ENCODE assay signal across 17 cellular contexts in the genomic region with DNA sequence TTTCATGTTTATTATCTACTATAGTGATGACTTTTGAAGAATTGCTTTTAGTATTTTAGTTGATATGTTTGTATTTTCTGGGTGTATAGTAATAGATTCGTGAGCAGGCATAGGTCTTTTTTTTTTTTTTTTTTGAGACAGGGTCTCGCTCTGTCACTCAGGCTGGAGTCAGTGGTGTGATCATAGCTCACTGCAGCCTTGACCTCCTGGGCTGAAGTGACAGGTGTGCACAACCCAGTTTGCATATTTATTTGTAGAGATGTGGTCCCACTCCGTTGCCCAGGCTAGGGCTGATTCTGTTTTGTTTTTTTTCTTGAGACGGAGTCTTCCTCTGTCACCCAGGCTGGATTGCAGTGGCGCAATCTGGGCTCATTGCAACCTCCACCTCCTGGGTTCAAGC. TPM values are rescaled to one million over a fixed set of nuclear protein-coding genes. Genes with fewer than 3 reads are reported as not detected.
A peak's percentile ranks its signal among the peaks of the same experiment; 100 is the strongest.
DNase-seq lines count a peak whose midpoint lies in the region; ATAC-seq and TF ChIP-seq lines count a peak whose summit lies in the region.
"Had no signal": no experiment of that assay in that cellular context is flagged by ENCODE, and none has a peak within 500 bp of the region (broad histone marks: within the 10 kb centered on the region; RNA-seq: fewer than 3 reads in every experiment).

No MANE protein-coding gene starts in this region.

- H3K4me3 ChIP-seq in mammary epithelial cell (replicated peaks in 1 of 3; ENCODE audit: insufficient read depth in 1 of 3, low read depth in 2 of 3, low read length in 3 of 3): no peak overlapping the region
- H3K4me3 ChIP-seq: cardiac muscle cell, tibial nerve had no signal

- H3K27ac Mint-ChIP-seq in progenitor cell of endocrine pancreas (peak overlapping the region; percentile 54), CD14-positive monocyte (peak overlapping the region in 3 of 7 donors; percentile 37 to 60 (median 50))
- H3K27ac Mint-ChIP-seq: T-helper 2 cell treated with Interferon-gamma antibody and Interleukin-4, amounts not matched to agents 5 μg/mL and 100 μg/mL, for 36 hours had no signal

- H3K36me3 Mint-ChIP-seq in progenitor cell of endocrine pancreas (ENCODE audit: insufficient read depth): peaks cover 30% of the 10 kb centered on the region
- H3K36me3 Mint-ChIP-seq in CD14-positive monocyte: peaks cover 9 to 36% of the 10 kb centered on the region in 2 donors

- H3K4me1 Mint-ChIP-seq in progenitor cell of endocrine pancreas (ENCODE audit: low read depth) (peaks cover 6% of the 10 kb centered on the region), CD14-positive monocyte (peaks cover 28% of the 10 kb centered on the region)

- TF ChIP-seq CTCF in progenitor cell of endocrine pancreas (IDR thresholded peaks at IDR 0.05; ENCODE audit: unreplicated experiment): no peak
- no peak for TF ChIP-seq CTCF in CD14-positive monocyte (IDR thresholded peaks at IDR 0.05)
- no peak for TF ChIP-seq CTCF in mammary epithelial cell (conservative IDR thresholded peaks at IDR 0.05 in 1 of 2, IDR thresholded peaks at IDR 0.05 in 1 of 2; ENCODE audit: extremely low read depth in 1 of 2, insufficient read depth in 1 of 2, low read depth in 1 of 2, low read length in 2 of 2)

- peaks cover 5% of the 10 kb centered on the region for H3K36me3 ChIP-seq in mammary epithelial cell (ENCODE audit: insufficient read depth, low read length)
- H3K36me3 ChIP-seq: cardiac muscle cell had no signal

- peaks cover 2% of the 10 kb centered on the region for H4K20me1 ChIP-seq in mammary epithelial cell (ENCODE audit: insufficient read depth, low read length)

- 93% methylated on average over 5 of the region's 5 CpGs for WGBS in mammary epithelial cell (ENCODE audit: low coverage, missing lambda C conversion rate)

- peak; percentile 93 for ATAC-seq in GM19395 (IDR thresholded peaks at IDR 0.05; ENCODE audit: unreplicated experiment)
- peak; percentile 93 for ATAC-seq in HG02623 (IDR thresholded peaks at IDR 0.05; ENCODE audit: unreplicated experiment)
- peak; percentile 39 for ATAC-seq in HG03432 (IDR thresholded peaks at IDR 0.05; ENCODE audit: unreplicated experiment)
- ATAC-seq: left ventricle myocardium superior had no signal

- no TSS peak for BruUV-seq in mammary epithelial cell (replicated peaks; lab: Mats Ljungman, UMichigan)

- H3K79me2 ChIP-seq in mammary epithelial cell (ENCODE audit: insufficient read depth, low read length): peaks cover 83% of the 10 kb centered on the region

- H2AFZ ChIP-seq in mammary epithelial cell (ENCODE audit: low read depth, low read length): no peak overlapping the region

- CTCF ChIA-PET in mammary epithelial cell (lab: Charles Lee; ENCODE audit: low non-redundant PET): no interaction called here

- H3K4me3 Mint-ChIP-seq in progenitor cell of endocrine pancreas (ENCODE audit: low read depth) (no peak overlapping the region), CD14-positive monocyte (no peak overlapping the region)
- H3K4me3 Mint-ChIP-seq: T-helper 2 cell treated with Interferon-gamma antibody and Interleukin-4, amounts not matched to agents 5 μg/mL and 100 μg/mL, for 36 hours had no signal

- H3K27me3 Mint-ChIP-seq in progenitor cell of endocrine pancreas (no peaks in the 10 kb centered on the region), CD14-positive monocyte (ENCODE audit: low read depth in 3 of 3) (no peaks in the 10 kb centered on the region)

- DNase-seq in progenitor cell of endocrine pancreas (ENCODE audit: low spot score, unreplicated experiment) (no peak), CD14-positive monocyte (ENCODE audit: low spot score) (no peak), mammary epithelial cell (no peak), Kasumi-1 (lab: John Stamatoyannopoulos, UW) (no peak)
- DNase-seq: activated CD4-positive, alpha-beta T cell treated with anti-CD3 and anti-CD28 coated beads, Interleukin-2, amount 50 U/mL, for 4 hours; activated gamma-delta T cell treated with Interleukin-2 at 50 U/mL for 16 hours; Caco-2; hypothalamus; left ventricle myocardium superior; NCI-H446 treated with DMSO at 0.1 percent for 48 hours had no signal

- no peak overlapping the region for H3K4me2 ChIP-seq in mammary epithelial cell (ENCODE audit: insufficient read depth, low read depth, low read length)

- no peak overlapping the region for H3K9ac ChIP-seq in mammary epithelial cell (ENCODE audit: insufficient read depth, low read length)

- in situ Hi-C loops in mammary epithelial cell (cut with MboI; ENCODE audit: low sequenced_read_pairs in 2 of 2): no loop called here

- no peaks in the 10 kb centered on the region for H3K4me1 ChIP-seq in mammary epithelial cell (ENCODE audit: insufficient read depth, low read length)
- H3K4me1 ChIP-seq: Caco-2 had no signal

- H3K9me3 ChIP-seq in mammary epithelial cell (replicated peaks; ENCODE audit: insufficient read depth, low read length): no peaks in the 10 kb centered on the region
- H3K9me3 ChIP-seq: tibial nerve had no signal

- no peak overlapping the region for H3K27ac ChIP-seq in mammary epithelial cell (ENCODE audit: insufficient read depth, low read depth, low read length)
- H3K27ac ChIP-seq: cardiac muscle cell, HL-60, tibial nerve had no signal

- no peaks in the 10 kb centered on the region for H3K27me3 ChIP-seq in mammary epithelial cell (ENCODE audit: insufficient read depth, low read length)
- H3K27me3 ChIP-seq: cardiac muscle cell, tibial nerve had no signal

- dilution Hi-C loops in mammary epithelial cell (cut with HindIII; ENCODE audit: low sequenced_read_pairs): no loop called here

- intact Hi-C loops in CD14-positive monocyte (cut with micrococcal nuclease): no loop called here
- intact Hi-C loops in mammary epithelial cell (cut with micrococcal nuclease): no loop called here

- H3K9me3 Mint-ChIP-seq in progenitor cell of endocrine pancreas (ENCODE audit: low read depth) (peaks cover 7% of the 10 kb centered on the region), CD14-positive monocyte (peaks cover 0 to 11% (median 6%) of the 10 kb centered on the region in 7 donors)

RNA-seq across cellular contexts. Expression of a gene that starts 11.9 kb away (rescaled TPM):
- total RNA-seq in progenitor cell of endocrine pancreas (77.4 and 84.6 TPM in 2 replicates), mammary epithelial cell (100 to 1,000 TPM in 1 of 2 donors, 10 to 100 TPM in 1; 65.8 to 102 TPM)
- polyA plus RNA-seq in CD14-positive monocyte (10 to 100 TPM; 25.2 to 43.3 TPM), mammary epithelial cell (18.1 TPM)
- 46.1 TPM for polyA minus RNA-seq in mammary epithelial cell

Comparison
In these comparisons a context has a peak if more than half of its experiments do, and no peak if none do; other contexts are left out.
1. ATAC-seq: peak in every context shown above with its lines; median percentile 93 in GM19395; 93 in HG02623; 39 in HG03432.